ENCODE assay signal across 13 cellular contexts in the genomic region with DNA sequence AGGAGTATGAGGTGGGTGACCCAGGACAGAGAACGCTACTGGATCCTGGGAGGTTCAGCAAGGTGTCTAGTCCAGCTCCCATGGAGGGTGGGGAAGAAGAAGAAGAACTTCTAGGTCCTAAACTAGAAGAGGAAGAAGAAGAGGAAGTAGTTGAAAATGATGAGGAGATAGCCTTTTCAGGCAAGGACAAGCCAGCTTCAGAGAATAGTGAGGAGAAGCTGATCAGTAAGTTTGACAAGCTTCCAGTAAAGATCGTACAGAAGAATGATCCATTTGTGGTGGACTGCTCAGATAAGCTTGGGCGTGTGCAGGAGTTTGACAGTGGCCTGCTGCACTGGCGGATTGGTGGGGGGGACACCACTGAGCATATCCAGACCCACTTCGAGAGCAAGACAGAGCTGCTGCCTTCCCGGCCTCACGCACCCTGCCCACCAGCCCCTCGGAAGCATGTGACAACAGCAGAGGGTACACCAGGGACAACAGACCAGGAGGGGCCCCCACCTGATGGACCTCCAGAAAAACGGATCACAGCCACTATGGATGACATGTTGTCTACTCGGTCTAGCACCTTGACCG. TPM values are rescaled to one million over a fixed set of nuclear protein-coding genes. Genes with fewer than 3 reads are reported as not detected.
DNase-seq lines count a peak whose midpoint lies in the region; ATAC-seq and TF ChIP-seq lines count a peak whose summit lies in the region.
"Had no signal": no experiment of that assay in that cellular context is flagged by ENCODE, and none has a peak within 500 bp of the region (broad histone marks: within the 10 kb centered on the region; RNA-seq: fewer than 3 reads in every experiment).

No MANE protein-coding gene starts in this region.

- no peaks in the 10 kb centered on the region for H3K27me3 ChIP-seq in CD4-positive, alpha-beta T cell (ENCODE audit: control insufficient read depth, insufficient read depth, low read length)
- no peaks in the 10 kb centered on the region for H3K27me3 ChIP-seq in naive thymus-derived CD4-positive, alpha-beta T cell (ENCODE audit: control insufficient read depth in 2 of 2, insufficient read depth in 2 of 2, low read length in 2 of 2)
- H3K27me3 ChIP-seq: colonic mucosa had no signal

- no peaks in the 10 kb centered on the region for H3K27me3 Mint-ChIP-seq in CD4-positive, alpha-beta T cell
- H3K27me3 Mint-ChIP-seq in HFFc6 (ENCODE audit: insufficient read depth), result peaks cover 4% of the 10 kb centered on the region; the same call in 1 of the 2 replicates
- no peaks in the 10 kb centered on the region for H3K27me3 Mint-ChIP-seq in activated T-helper 1 cell treated with anti-CD3 and anti-CD28 coated beads, Interleukin-12 subunit alpha, Interleukin-12 subunit beta, Interleukin-2, Interleukin-4 antibody, amounts not matched to agents 30 ng/mL and 10 ng/mL and 1 ng/mL, durations not matched to agents 14 hours and 24 hours and 36 hours (ENCODE audit: insufficient read depth)
- H3K27me3 Mint-ChIP-seq in naive thymus-derived CD4-positive, alpha-beta T cell, result no peaks in the 10 kb centered on the region

- no peak for DNase-seq in CD4-positive, alpha-beta T cell
- DNase-seq in HFFc6, result no peak
- DNase-seq in activated T-helper 1 cell treated with anti-CD3 and anti-CD28 coated beads, Interleukin-12 subunit alpha, Interleukin-12 subunit beta, Interleukin-2, Interleukin-4 antibody, amounts not matched to agents 30 ng/mL and 10 ng/mL and 1 ng/mL, durations not matched to agents 14 hours and 24 hours and 36 hours (ENCODE audit: low spot score), result no peak
- DNase-seq in naive thymus-derived CD4-positive, alpha-beta T cell, result no peak
- DNase-seq: activated CD4-positive, alpha-beta T cell treated with anti-CD3 and anti-CD28 coated beads, Interleukin-2, amount 50 U/mL, for 48 hours; colonic mucosa; KBM-7; NCI-H1930; NCI-H524; stimulated activated CD4-positive, alpha-beta T cell treated with anti-CD3 and anti-CD28 coated beads, Interleukin-2, amount 100 ng/mL, for 24 hours had no signal

- H3K4me3 Mint-ChIP-seq in CD4-positive, alpha-beta T cell, result no peak overlapping the region
- H3K4me3 Mint-ChIP-seq in HFFc6, result no peak overlapping the region
- no peak overlapping the region for H3K4me3 Mint-ChIP-seq in activated T-helper 1 cell treated with anti-CD3 and anti-CD28 coated beads, Interleukin-12 subunit alpha, Interleukin-12 subunit beta, Interleukin-2, Interleukin-4 antibody, amounts not matched to agents 30 ng/mL and 10 ng/mL and 1 ng/mL, durations not matched to agents 14 hours and 24 hours and 36 hours
- H3K4me3 Mint-ChIP-seq in naive thymus-derived CD4-positive, alpha-beta T cell, result no peak overlapping the region

- no peak for ATAC-seq in CD4-positive, alpha-beta T cell (ENCODE audit: poor library complexity)
- ATAC-seq in naive thymus-derived CD4-positive, alpha-beta T cell, result no peak
- ATAC-seq in GM21447 (IDR thresholded peaks at IDR 0.05; ENCODE audit: unreplicated experiment), result no peak
- ATAC-seq in HG02588 (IDR thresholded peaks at IDR 0.05; ENCODE audit: unreplicated experiment), result no peak
- no peak for ATAC-seq in GM18505 (IDR thresholded peaks at IDR 0.05; ENCODE audit: unreplicated experiment)

- H3K4me1 Mint-ChIP-seq in CD4-positive, alpha-beta T cell (ENCODE audit: low read depth), result peaks cover 45% of the 10 kb centered on the region
- H3K4me1 Mint-ChIP-seq in HFFc6 (ENCODE audit: low read depth), result peaks cover 43% of the 10 kb centered on the region
- H3K4me1 Mint-ChIP-seq in activated T-helper 1 cell treated with anti-CD3 and anti-CD28 coated beads, Interleukin-12 subunit alpha, Interleukin-12 subunit beta, Interleukin-2, Interleukin-4 antibody, amounts not matched to agents 30 ng/mL and 10 ng/mL and 1 ng/mL, durations not matched to agents 14 hours and 24 hours and 36 hours (ENCODE audit: low read depth), result peaks cover 20% of the 10 kb centered on the region
- H3K4me1 Mint-ChIP-seq in naive thymus-derived CD4-positive, alpha-beta T cell, result peaks cover 10 to 44% (median 41%) of the 10 kb centered on the region in 7 donors

- TF ChIP-seq POLR2A in GM18505 (IDR thresholded peaks at IDR 0.05; ENCODE audit: borderline replicate concordance, extremely low read depth, insufficient read depth, insufficient read length), result no peak

- POLR2A ChIA-PET in CD4-positive, alpha-beta T cell (lab: Charles Lee), result interaction anchor here (1.1 to 1.4 kb wide), 2 partner anchors 9 to 56 kb away, joined by 3 to 7 read pairs; a partner anchor contains a TSS
- POLR2A ChIA-PET in naive thymus-derived CD4-positive, alpha-beta T cell (lab: Charles Lee), result interaction anchor here (1.9 to 2.9 kb wide), 3 partner anchors 9 to 111 kb away, joined by 4 to 19 read pairs (median 11); a partner anchor contains a TSS

- peak overlapping the region; percentile 25 for H3K27ac Mint-ChIP-seq in CD4-positive, alpha-beta T cell
- H3K27ac Mint-ChIP-seq in HFFc6, result peak overlapping the region; percentile 11; the same call in 1 of the 2 replicates
- peak overlapping the region; percentile 6 for H3K27ac Mint-ChIP-seq in activated T-helper 1 cell treated with anti-CD3 and anti-CD28 coated beads, Interleukin-12 subunit alpha, Interleukin-12 subunit beta, Interleukin-2, Interleukin-4 antibody, amounts not matched to agents 30 ng/mL and 10 ng/mL and 1 ng/mL, durations not matched to agents 14 hours and 24 hours and 36 hours
- peak overlapping the region in 7 of 9 donors; percentile 7 to 94 (median 69) for H3K27ac Mint-ChIP-seq in naive thymus-derived CD4-positive, alpha-beta T cell

- peaks cover 81% of the 10 kb centered on the region for H3K36me3 Mint-ChIP-seq in CD4-positive, alpha-beta T cell (ENCODE audit: low read depth)
- H3K36me3 Mint-ChIP-seq in HFFc6 (ENCODE audit: low read depth), result peaks cover 82% of the 10 kb centered on the region
- H3K36me3 Mint-ChIP-seq in activated T-helper 1 cell treated with anti-CD3 and anti-CD28 coated beads, Interleukin-12 subunit alpha, Interleukin-12 subunit beta, Interleukin-2, Interleukin-4 antibody, amounts not matched to agents 30 ng/mL and 10 ng/mL and 1 ng/mL, durations not matched to agents 14 hours and 24 hours and 36 hours (ENCODE audit: low read depth), result peaks cover 71% of the 10 kb centered on the region
- H3K36me3 Mint-ChIP-seq in naive thymus-derived CD4-positive, alpha-beta T cell, result peaks cover 19 to 50% (median 28%) of the 10 kb centered on the region in 5 donors

- peaks cover 0 to under 1% of the 10 kb centered on the region in 2 donors for H3K4me1 ChIP-seq in naive thymus-derived CD4-positive, alpha-beta T cell (ENCODE audit: control insufficient read depth in 2 of 2, insufficient read depth in 2 of 2, low read length in 2 of 2)

- intact Hi-C loops in CD4-positive, alpha-beta T cell (cut with DNase I, micrococcal nuclease), result no loop called here
- intact Hi-C loops in activated T-helper 1 cell treated with anti-CD3 and anti-CD28 coated beads, Interleukin-12 subunit alpha, Interleukin-12 subunit beta, Interleukin-2, Interleukin-4 antibody, amounts not matched to agents 30 ng/mL and 10 ng/mL and 1 ng/mL, durations not matched to agents 14 hours and 24 hours and 36 hours (cut with micrococcal nuclease), result no loop called here
- intact Hi-C loops in naive thymus-derived CD4-positive, alpha-beta T cell (cut with micrococcal nuclease), result no loop called here

- peaks cover 12 to 65% (median 39%) of the 10 kb centered on the region in 3 experiments for H3K36me3 ChIP-seq in naive thymus-derived CD4-positive, alpha-beta T cell (ENCODE audit: control insufficient read depth in 2 of 3, insufficient read depth in 3 of 3, low read length in 3 of 3)

- H3K9me3 Mint-ChIP-seq in CD4-positive, alpha-beta T cell, result no peaks in the 10 kb centered on the region
- H3K9me3 Mint-ChIP-seq in HFFc6, result no peaks in the 10 kb centered on the region
- no peaks in the 10 kb centered on the region for H3K9me3 Mint-ChIP-seq in activated T-helper 1 cell treated with anti-CD3 and anti-CD28 coated beads, Interleukin-12 subunit alpha, Interleukin-12 subunit beta, Interleukin-2, Interleukin-4 antibody, amounts not matched to agents 30 ng/mL and 10 ng/mL and 1 ng/mL, durations not matched to agents 14 hours and 24 hours and 36 hours
- no peaks in the 10 kb centered on the region for H3K9me3 Mint-ChIP-seq in naive thymus-derived CD4-positive, alpha-beta T cell

- H3K9me3 ChIP-seq in CD4-positive, alpha-beta T cell (ENCODE audit: control insufficient read depth, low read length), result no peaks in the 10 kb centered on the region
- H3K9me3 ChIP-seq in naive thymus-derived CD4-positive, alpha-beta T cell (ENCODE audit: control insufficient read depth in 2 of 3, low read length in 3 of 3), result no peaks in the 10 kb centered on the region
- H3K9me3 ChIP-seq: colonic mucosa had no signal

- H3K27ac ChIP-seq in CD4-positive, alpha-beta T cell (ENCODE audit: low read depth, low read length), result no peak overlapping the region
- no peak overlapping the region for H3K27ac ChIP-seq in naive thymus-derived CD4-positive, alpha-beta T cell (ENCODE audit: low read depth, low read length)
- H3K27ac ChIP-seq: colonic mucosa had no signal

- H3K4me3 ChIP-seq in naive thymus-derived CD4-positive, alpha-beta T cell (ENCODE audit: low read length), result no peak overlapping the region
- H3K4me3 ChIP-seq: colonic mucosa had no signal

- CTCF ChIA-PET in CD4-positive, alpha-beta T cell (lab: Charles Lee), result interaction anchor here (1.2 kb wide), 1 partner anchor 10 kb away, joined by 6 read pairs; no protein-coding TSS in a partner anchor
- CTCF ChIA-PET in naive thymus-derived CD4-positive, alpha-beta T cell (lab: Charles Lee), result interaction anchor here (0.6 to 2.3 kb wide), 3 partner anchors 10 to 102 kb away, joined by 3 to 8 read pairs (median 4); no protein-coding TSS in a partner anchor

- TF ChIP-seq CTCF in CD4-positive, alpha-beta T cell (IDR thresholded peaks at IDR 0.05), result no peak
- TF ChIP-seq CTCF in HFFc6 (IDR thresholded peaks at IDR 0.05), result no peak

RNA-seq across cellular contexts. Expression of a gene that starts 8.6 kb away (rescaled TPM):
- total RNA-seq in CD4-positive, alpha-beta T cell, result 1 to 10 TPM; 3.8 to 4.7 TPM
- 10 to 100 TPM; 11.5 to 16.4 (median 13.6) TPM for total RNA-seq in HFFc6 (2021; fragmentation: NEBNext Ultra II Directional; extraction: Animal tissue kit (Norgen Biotek cat#: 25700))
- 18.5 and 22.6 TPM in 2 replicates for total RNA-seq in activated T-helper 1 cell treated with anti-CD3 and anti-CD28 coated beads, Interleukin-12 subunit alpha, Interleukin-12 subunit beta, Interleukin-2, Interleukin-4 antibody, amounts not matched to agents 30 ng/mL and 10 ng/mL and 1 ng/mL, durations not matched to agents 14 hours and 24 hours and 36 hours
- total RNA-seq in naive thymus-derived CD4-positive, alpha-beta T cell, result 10 to 100 TPM in 4 of 5 experiments, 1 to 10 TPM in 1; 8.4 to 17.9 (median 16.7) TPM
- 10 to 100 TPM in 1 of 2 donors, 1 to 10 TPM in 1; 7.0 to 11.3 TPM for polyA plus RNA-seq in naive thymus-derived CD4-positive, alpha-beta T cell

RNA-seq across cellular contexts. Expression of a gene that starts 47.3 kb away (rescaled TPM):
- total RNA-seq in CD4-positive, alpha-beta T cell, result 10 to 100 TPM; 46.2 to 48.0 TPM
- 10 to 100 TPM; 19.2 to 31.6 (median 23.8) TPM for total RNA-seq in HFFc6 (2021; fragmentation: NEBNext Ultra II Directional; extraction: Animal tissue kit (Norgen Biotek cat#: 25700))
- total RNA-seq in activated T-helper 1 cell treated with anti-CD3 and anti-CD28 coated beads, Interleukin-12 subunit alpha, Interleukin-12 subunit beta, Interleukin-2, Interleukin-4 antibody, amounts not matched to agents 30 ng/mL and 10 ng/mL and 1 ng/mL, durations not matched to agents 14 hours and 24 hours and 36 hours, result 87.3 and 94.4 TPM in 2 replicates
- total RNA-seq in naive thymus-derived CD4-positive, alpha-beta T cell, result 10 to 100 TPM; 36.4 to 72.4 (median 39.7) TPM
- polyA plus RNA-seq in naive thymus-derived CD4-positive, alpha-beta T cell, result 10 to 100 TPM in 1 of 2 donors, 1 to 10 TPM in 1; 3.1 to 11.0 TPM

Comparison
In these comparisons a context has a peak if more than half of its experiments do, and no peak if none do; other contexts are left out.
1. H3K27ac Mint-ChIP-seq: peak in every context shown above with its lines; median percentile 69 in naive thymus-derived CD4-positive, alpha-beta T cell; 25 in CD4-positive, alpha-beta T cell; 11 in HFFc6; 6 in activated T-helper 1 cell treated with anti-CD3 and anti-CD28 coated beads, Interleukin-12 subunit alpha, Interleukin-12 subunit beta, Interleukin-2, Interleukin-4 antibody, amounts not matched to agents 30 ng/mL and 10 ng/mL and 1 ng/mL, durations not matched to agents 14 hours and 24 hours and 36 hours.